1 cellular context compared by ENCODE assay signal in the genomic region with DNA sequence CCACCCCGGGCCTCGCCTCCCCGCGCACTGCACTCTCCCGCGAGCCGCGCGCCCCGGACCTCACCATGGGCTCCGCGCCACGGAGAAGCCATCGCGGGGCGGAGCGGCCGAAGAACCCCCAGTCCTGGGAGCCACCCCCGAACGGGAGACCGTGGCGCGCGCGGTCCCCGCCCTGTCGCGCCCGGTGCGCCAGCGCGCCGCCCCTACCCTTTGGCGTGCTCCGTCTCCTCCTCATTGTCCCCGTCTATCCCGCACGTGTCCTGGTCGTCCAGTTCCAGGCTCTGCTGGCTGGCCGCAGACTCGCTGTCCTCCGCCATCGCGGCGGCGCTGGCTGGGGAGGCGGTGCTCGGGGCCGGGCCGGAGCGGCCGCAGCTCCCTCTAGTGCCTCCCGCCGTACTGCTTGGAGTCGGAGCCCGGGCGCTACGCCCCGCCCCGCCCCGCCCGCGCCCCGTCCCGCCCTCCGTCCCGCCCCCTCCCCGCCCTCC.
A peak's percentile ranks its signal among the peaks of the same experiment; 100 is the strongest.
TF ChIP-seq lines count a peak whose summit lies in the region.

TSS of gene NMT2 (minus strand) at position 398 of the 485 bp plus-strand sequence. CDS start at position 317, 81 bp downstream.

TF ChIP-seq in GM12878, 131 proteins besides CTCF, POLR2A, EP300 and RAD21 (continued from another document):
- peak; percentile 55; the same call in 1 of the 2 replicates for TF ChIP-seq DPF2 (IDR thresholded peaks at IDR 0.05)
- TF ChIP-seq ZBTB33 (IDR thresholded peaks at IDR 0.05) = no peak
- TF ChIP-seq, protein P1, sequence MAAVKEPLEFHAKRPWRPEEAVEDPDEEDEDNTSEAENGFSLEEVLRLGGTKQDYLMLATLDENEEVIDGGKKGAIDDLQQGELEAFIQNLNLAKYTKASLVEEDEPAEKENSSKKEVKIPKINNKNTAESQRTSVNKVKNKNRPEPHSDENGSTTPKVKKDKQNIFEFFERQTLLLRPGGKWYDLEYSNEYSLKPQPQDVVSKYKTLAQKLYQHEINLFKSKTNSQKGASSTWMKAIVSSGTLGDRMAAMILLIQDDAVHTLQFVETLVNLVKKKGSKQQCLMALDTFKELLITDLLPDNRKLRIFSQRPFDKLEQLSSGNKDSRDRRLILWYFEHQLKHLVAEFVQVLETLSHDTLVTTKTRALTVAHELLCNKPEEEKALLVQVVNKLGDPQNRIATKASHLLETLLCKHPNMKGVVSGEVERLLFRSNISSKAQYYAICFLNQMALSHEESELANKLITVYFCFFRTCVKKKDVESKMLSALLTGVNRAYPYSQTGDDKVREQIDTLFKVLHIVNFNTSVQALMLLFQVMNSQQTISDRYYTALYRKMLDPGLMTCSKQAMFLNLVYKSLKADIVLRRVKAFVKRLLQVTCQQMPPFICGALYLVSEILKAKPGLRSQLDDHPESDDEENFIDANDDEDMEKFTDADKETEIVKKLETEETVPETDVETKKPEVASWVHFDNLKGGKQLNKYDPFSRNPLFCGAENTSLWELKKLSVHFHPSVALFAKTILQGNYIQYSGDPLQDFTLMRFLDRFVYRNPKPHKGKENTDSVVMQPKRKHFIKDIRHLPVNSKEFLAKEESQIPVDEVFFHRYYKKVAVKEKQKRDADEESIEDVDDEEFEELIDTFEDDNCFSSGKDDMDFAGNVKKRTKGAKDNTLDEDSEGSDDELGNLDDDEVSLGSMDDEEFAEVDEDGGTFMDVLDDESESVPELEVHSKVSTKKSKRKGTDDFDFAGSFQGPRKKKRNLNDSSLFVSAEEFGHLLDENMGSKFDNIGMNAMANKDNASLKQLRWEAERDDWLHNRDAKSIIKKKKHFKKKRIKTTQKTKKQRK (IDR thresholded peaks at IDR 0.05; ENCODE audit: low read depth, low read length) = no peak
- TF ChIP-seq MXI1 (IDR thresholded peaks at IDR 0.05; ENCODE audit: low read depth, low read length) = peak; percentile 85
- no peak for TF ChIP-seq ESRRA (IDR thresholded peaks at IDR 0.05; ENCODE audit: low read length)
- no peak for TF ChIP-seq ETV6 (conservative IDR thresholded peaks at IDR 0.05 in 1 of 2, IDR thresholded peaks at IDR 0.05 in 1 of 2; ENCODE audit: borderline replicate concordance in 1 of 2, low read depth in 1 of 2)
- peak; percentile 75 for TF ChIP-seq NKRF (conservative IDR thresholded peaks at IDR 0.05)
- no peak for TF ChIP-seq RELB (IDR thresholded peaks at IDR 0.05; ENCODE audit: low read depth)
- TF ChIP-seq BRCA1 (IDR thresholded peaks at IDR 0.05; ENCODE audit: low read depth, low read length) = no peak
- no peak for TF ChIP-seq NRF1 (conservative IDR thresholded peaks at IDR 0.05; ENCODE audit: low read depth, low read length)
- TF ChIP-seq HDGF (IDR thresholded peaks at IDR 0.05) = no peak
- TF ChIP-seq RAD51 (IDR thresholded peaks at IDR 0.05) = no peak
- no peak for TF ChIP-seq PML (IDR thresholded peaks at IDR 0.05; ENCODE audit: low read length)
- TF ChIP-seq SMAD1 (IDR thresholded peaks at IDR 0.05; ENCODE audit: low read depth, partially characterized antibody) = no peak
- TF ChIP-seq ZNF274 (IDR thresholded peaks at IDR 0.05; ENCODE audit: insufficient read depth, insufficient read length) = no peak
- TF ChIP-seq HCFC1 (IDR thresholded peaks at IDR 0.05; ENCODE audit: low read length) = no peak; the same call in 1 of the 2 replicates
- no peak for TF ChIP-seq RFX5 (IDR thresholded peaks at IDR 0.05; ENCODE audit: low read depth, low read length)
- no peak for TF ChIP-seq BCLAF1 (IDR thresholded peaks at IDR 0.05)
- no peak for TF ChIP-seq PAX5 (IDR thresholded peaks at IDR 0.05; ENCODE audit: borderline replicate concordance, low read depth, low read length)
- TF ChIP-seq ZNF207 (IDR thresholded peaks at IDR 0.05; ENCODE audit: borderline replicate concordance) = peak; percentile 56; the same call in 1 of the 2 replicates
- TF ChIP-seq, protein P2, sequence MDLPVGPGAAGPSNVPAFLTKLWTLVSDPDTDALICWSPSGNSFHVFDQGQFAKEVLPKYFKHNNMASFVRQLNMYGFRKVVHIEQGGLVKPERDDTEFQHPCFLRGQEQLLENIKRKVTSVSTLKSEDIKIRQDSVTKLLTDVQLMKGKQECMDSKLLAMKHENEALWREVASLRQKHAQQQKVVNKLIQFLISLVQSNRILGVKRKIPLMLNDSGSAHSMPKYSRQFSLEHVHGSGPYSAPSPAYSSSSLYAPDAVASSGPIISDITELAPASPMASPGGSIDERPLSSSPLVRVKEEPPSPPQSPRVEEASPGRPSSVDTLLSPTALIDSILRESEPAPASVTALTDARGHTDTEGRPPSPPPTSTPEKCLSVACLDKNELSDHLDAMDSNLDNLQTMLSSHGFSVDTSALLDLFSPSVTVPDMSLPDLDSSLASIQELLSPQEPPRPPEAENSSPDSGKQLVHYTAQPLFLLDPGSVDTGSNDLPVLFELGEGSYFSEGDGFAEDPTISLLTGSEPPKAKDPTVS (IDR thresholded peaks at IDR 0.05; ENCODE audit: low read depth, low read length) = no peak
- no peak for TF ChIP-seq MTA2 (IDR thresholded peaks at IDR 0.05; ENCODE audit: low read depth)
- peak; percentile 70; the same call in 1 of the 3 replicates for TF ChIP-seq POU2F2 (IDR thresholded peaks at IDR 0.05; ENCODE audit: borderline replicate concordance, low read depth, low read length)
- TF ChIP-seq RUNX3 (IDR thresholded peaks at IDR 0.05; ENCODE audit: low read length) = peak; percentile 33; the same call in 1 of the 2 replicates
- TF ChIP-seq ZSCAN29 (IDR thresholded peaks at IDR 0.05) = no peak
- peak; percentile 61; the same call in 1 of the 2 replicates for TF ChIP-seq TAF1 (IDR thresholded peaks at IDR 0.05; ENCODE audit: borderline replicate concordance, low read depth, low read length)
- no peak for TF ChIP-seq ZNF384 (IDR thresholded peaks at IDR 0.05; ENCODE audit: borderline replicate concordance, low read depth, low read length)
- no peak for TF ChIP-seq STAT1 (conservative IDR thresholded peaks at IDR 0.05)
- no peak for TF ChIP-seq ZZZ3 (IDR thresholded peaks at IDR 0.05; ENCODE audit: control insufficient read depth, insufficient read length, low read depth)
- TF ChIP-seq POLR2AphosphoS2 (IDR thresholded peaks at IDR 0.05; ENCODE audit: low read depth, low read length) = 0 out of 2 replicates have a peak, but pooled peaks have one; percentile 30
TF ChIP-seq in GM12878: peak in this region for 21.
